ENCODE assay signal across 3 cellular contexts in the genomic region with DNA sequence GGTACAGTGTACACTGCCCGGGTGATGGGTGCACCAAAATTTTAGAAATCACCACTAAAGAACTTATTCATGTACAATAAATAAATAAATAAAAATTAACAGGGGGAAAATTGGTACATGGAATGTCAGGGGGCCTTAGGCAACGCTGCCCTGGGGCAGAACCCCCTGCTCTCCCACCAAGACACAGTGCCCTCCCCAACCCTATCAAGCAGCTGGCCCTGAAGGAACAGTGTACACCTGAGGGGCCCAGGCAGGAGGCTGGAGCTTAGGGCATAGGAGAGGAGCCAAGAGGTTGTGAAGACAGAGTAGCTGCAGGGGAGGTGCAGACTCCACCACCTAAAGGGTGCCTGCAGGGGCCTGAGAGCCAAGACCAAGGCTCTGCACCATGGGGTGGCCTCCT.
"Had no signal": no experiment of that assay in that cellular context is flagged by ENCODE, and none has a peak within 500 bp of the region (broad histone marks: within the 10 kb centered on the region; RNA-seq: fewer than 3 reads in every experiment).

No MANE protein-coding gene starts in this region.

- DNase-seq: GDM1, GF-D8 had no signal

- H3K4me3 ChIP-seq: GM12878 had no signal

- ATAC-seq: GM12878 had no signal
